In genomic region chr7:158260567-158261361, GRCh38 we compare ENCODE assay signal across 25 cellular contexts.
"Had no signal": no experiment of that assay in that cellular context is flagged by ENCODE, and none has a peak within 500 bp of the region (broad histone marks: within the 10 kb centered on the region; RNA-seq: fewer than 3 reads in every experiment).

No MANE protein-coding gene starts in this region.

- DNase-seq: activated CD4-positive, alpha-beta T cell treated with anti-CD3 and anti-CD28 coated beads for 36 hours; activated CD4-positive, CD25-positive, alpha-beta regulatory T cell; activated CD8-positive, alpha-beta memory T cell treated with anti-CD3 and anti-CD28 coated beads, Interleukin-2, amount 10 ng/mL, durations not matched to agents 7 days and 5 days; activated CD8-positive, alpha-beta T cell treated with anti-CD3 and anti-CD28 coated beads, Interleukin-2, amount 10 ng/mL, durations not matched to agents 7 days and 5 days; activated naive CD4-positive, alpha-beta T cell; activated T-cell treated with anti-CD3 and anti-CD28 coated beads, Interleukin-2, amount 50 U/mL, for 48 hours; colonic mucosa; effector CD8-positive, alpha-beta T cell; gastrocnemius medialis; islet precursor cell; left colon; mesenchymal stem cell; naive thymus-derived CD8-positive, alpha-beta T cell; ovary; retina; stimulated activated CD4-positive, alpha-beta T cell treated with anti-CD3 and anti-CD28 coated beads, Interleukin-1b, Interleukin-23, amount 100 ng/mL, for 48 hours; stimulated activated CD4-positive, alpha-beta T cell treated with anti-CD3 and anti-CD28 coated beads, Interleukin-4, amount 100 ng/mL, for 4 hours; stimulated activated CD8-positive, alpha-beta memory T cell treated with anti-CD3 and anti-CD28 coated beads, Interleukin-4, amount 100 ng/mL, for 48 hours; stomach; T-helper 1 cell; thyroid gland had no signal

- H3K36me3 ChIP-seq: colonic mucosa, gastrocnemius medialis, ovary, stomach, thyroid gland had no signal

- H3K9me3 ChIP-seq: colonic mucosa, gastrocnemius medialis, ovary, thyroid gland had no signal

- ATAC-seq: activated CD4-positive, alpha-beta T cell treated with anti-CD3 and anti-CD28 coated beads for 36 hours; activated CD8-positive, alpha-beta memory T cell treated with anti-CD3 and anti-CD28 coated beads, Interleukin-2, amount 10 ng/mL, durations not matched to agents 7 days and 5 days; activated CD8-positive, alpha-beta T cell treated with anti-CD3 and anti-CD28 coated beads, Interleukin-2, amount 10 ng/mL, durations not matched to agents 7 days and 5 days; activated naive CD4-positive, alpha-beta T cell treated with anti-CD3 and anti-CD28 coated beads, Interleukin-2, amount 50 U/mL, for 72 hours; gastrocnemius medialis; left colon; naive thymus-derived CD8-positive, alpha-beta T cell; stimulated activated memory B cell treated with anti-CD40 and anti-IgM and Interleukin-4, amounts not matched to agents 10 μg/mL and 1 μg/mL and 100 μg/mL, for 72 hours had no signal

- H3K27ac ChIP-seq: colonic mucosa, gastrocnemius medialis, ovary, stomach, thyroid gland had no signal

- H3K27me3 ChIP-seq: colonic mucosa, gastrocnemius medialis, ovary, stomach, thyroid gland had no signal

- H3K4me2 ChIP-seq: smooth muscle cell had no signal

- FAIRE-seq: endometrium had no signal

- H3K4me3 ChIP-seq: colonic mucosa, gastrocnemius medialis, ovary, smooth muscle cell, stomach, thyroid gland had no signal

- H3K4me1 ChIP-seq: colonic mucosa, gastrocnemius medialis, stomach, thyroid gland had no signal
